11 cellular contexts compared by ENCODE assay signal in genomic region chr3:160395297-160395696, GRCh38. TPM values are rescaled to one million over a fixed set of nuclear protein-coding genes. Genes with fewer than 3 reads are reported as not detected.
DNase-seq lines count a peak whose midpoint lies in the region; ATAC-seq, FAIRE-seq and TF ChIP-seq lines count a peak whose summit lies in the region.
"Had no signal": no experiment of that assay in that cellular context is flagged by ENCODE, and none has a peak within 500 bp of the region (broad histone marks: within the 10 kb centered on the region; RNA-seq: fewer than 3 reads in every experiment).

No MANE protein-coding gene starts in this region.

- H3K79me1 ChIP-seq in mesendoderm (ENCODE audit: low read length), result peaks cover 6% of the 10 kb centered on the region

- H3K9me3 ChIP-seq in right atrium auricular region, result no peaks in the 10 kb centered on the region
- H3K9me3 ChIP-seq: psoas muscle had no signal

- no peak overlapping the region for H3K56ac ChIP-seq in mesendoderm (ENCODE audit: low read length)

- no peak overlapping the region for H3K9ac ChIP-seq in mesendoderm (ENCODE audit: low read length)

- ATAC-seq in HG02798 (IDR thresholded peaks at IDR 0.05; ENCODE audit: poor library complexity, unreplicated experiment), result no peak
- ATAC-seq in HG02642 (IDR thresholded peaks at IDR 0.05; ENCODE audit: poor library complexity, unreplicated experiment), result no peak
- ATAC-seq: psoas muscle had no signal

- H3K4me1 ChIP-seq in mesendoderm (ENCODE audit: control insufficient read depth, low read depth, low read length) (no peaks in the 10 kb centered on the region), right atrium auricular region (peaks cover 0 to 9% of the 10 kb centered on the region in 2 donors)

- FAIRE-seq in G401.6 (lab: Jason Lieb, UNC), result peak; percentile 98
- FAIRE-seq: frontal cortex had no signal

- peak; percentile 37 for DNase-seq in MV-4-11 (lab: John Stamatoyannopoulos, UW)
- peak; percentile 80 for DNase-seq in astrocyte of the spinal cord (ENCODE audit: low read depth, low spot score)
- DNase-seq in mesendoderm, result peak; percentile 86
- DNase-seq in NCI-H146 treated with DMSO at 0.1 percent for 48 hours (lab: John Stamatoyannopoulos, UW; ENCODE audit: unreplicated experiment), result no peak
- DNase-seq in right atrium auricular region (ENCODE audit: low spot score), result no peak
- DNase-seq: NCI-H2227 treated with DMSO at 0.1 percent for 48 hours, psoas muscle had no signal

- in situ Hi-C loops in astrocyte of the spinal cord (cut with HindIII; ENCODE audit: low sequenced_read_pairs), result no loop called here

- no peak overlapping the region for H2BK5ac ChIP-seq in mesendoderm (ENCODE audit: low read length)

- H2BK15ac ChIP-seq in mesendoderm (replicated peaks; ENCODE audit: low read depth), result no peak overlapping the region

- H3K4me3 ChIP-seq in astrocyte of the spinal cord (ENCODE audit: low read depth, low read length), result no peak overlapping the region
- no peak overlapping the region for H3K4me3 ChIP-seq in mesendoderm (ENCODE audit: low read length)
- no peak overlapping the region for H3K4me3 ChIP-seq in right atrium auricular region
- H3K4me3 ChIP-seq: psoas muscle had no signal

- H3K27ac ChIP-seq in mesendoderm (ENCODE audit: low read depth, low read length), result no peak overlapping the region
- H3K27ac ChIP-seq in right atrium auricular region, result no peak overlapping the region
- H3K27ac ChIP-seq: psoas muscle had no signal

- no peak overlapping the region for H3K18ac ChIP-seq in mesendoderm (ENCODE audit: low read length)

- H3K4me2 ChIP-seq in mesendoderm (ENCODE audit: low read length), result no peak overlapping the region

- H4K8ac ChIP-seq in mesendoderm (ENCODE audit: low read depth, low read length), result no peak overlapping the region

- no peak overlapping the region for H2AK5ac ChIP-seq in mesendoderm (ENCODE audit: low read length)

- no peak overlapping the region for H4K5ac ChIP-seq in mesendoderm (ENCODE audit: low read length)

- no peak overlapping the region for H2BK120ac ChIP-seq in mesendoderm (ENCODE audit: low read depth, low read length)

- no peak overlapping the region for H3K23ac ChIP-seq in mesendoderm (ENCODE audit: low read length)

- H3K4ac ChIP-seq in mesendoderm (ENCODE audit: low read depth, low read length), result no peak overlapping the region

- TF ChIP-seq CTCF in astrocyte of the spinal cord (IDR thresholded peaks at IDR 0.05; ENCODE audit: low read depth, low read length) (no peak), right atrium auricular region (IDR thresholded peaks at IDR 0.05) (no peak)

- H3K36me3 ChIP-seq in mesendoderm (ENCODE audit: control insufficient read depth, insufficient read depth, low read length) (no peaks in the 10 kb centered on the region), right atrium auricular region (no peaks in the 10 kb centered on the region)

- H3K79me2 ChIP-seq in mesendoderm (ENCODE audit: control insufficient read depth, insufficient read depth, low read length), result peaks cover 8% of the 10 kb centered on the region

- no peaks in the 10 kb centered on the region for H3K27me3 ChIP-seq in mesendoderm (ENCODE audit: insufficient read depth, low read length, poor library complexity)
- H3K27me3 ChIP-seq in right atrium auricular region, result no peaks in the 10 kb centered on the region

RNA-seq across cellular contexts. Expression of gene IFT80, which starts 3.7 kb away (rescaled TPM):
- polyA plus RNA-seq in mesendoderm (2013, experiment 1 of 2), result 10.7 TPM
- 8.9 TPM for polyA plus RNA-seq in mesendoderm (2013, experiment 2 of 2)
- total RNA-seq in right atrium auricular region, result 10 to 100 TPM; 13.8 to 14.1 TPM

RNA-seq across cellular contexts. Expression of gene SMC4, which starts 4.2 kb away (rescaled TPM):
- polyA plus RNA-seq in mesendoderm (2013, experiment 1 of 2), result 263 TPM
- 257 TPM for polyA plus RNA-seq in mesendoderm (2013, experiment 2 of 2)
- total RNA-seq in right atrium auricular region, result 10 to 100 TPM; 10.7 to 10.8 TPM

RNA-seq across cellular contexts. Expression of gene TRIM59, which starts 54.3 kb away (rescaled TPM):
- 28.6 TPM for polyA plus RNA-seq in mesendoderm (2013, experiment 1 of 2)
- 30.5 TPM for polyA plus RNA-seq in mesendoderm (2013, experiment 2 of 2)
- under 1 TPM; 0.15 to 0.79 TPM for total RNA-seq in right atrium auricular region

Comparison
In these comparisons a context has a peak if more than half of its experiments do, and no peak if none do; other contexts are left out.
1. DNase-seq: peak in MV-4-11 (single experiment), astrocyte of the spinal cord (single experiment) and mesendoderm (single experiment); none in NCI-H146 treated with DMSO at 0.1 percent for 48 hours (single experiment) and right atrium auricular region (single experiment).